ENCODE assay signal across 1 cellular context in genomic region chr2:181891258-181891965, GRCh38.
A peak's percentile ranks its signal among the peaks of the same experiment; 100 is the strongest.
TF ChIP-seq lines count a peak whose summit lies in the region.

ITPRID2 (plus strand) TSS chr2:181891730; CDS start chr2:181892067, 337 bp downstream.

TF ChIP-seq in GM12878, 131 proteins besides CTCF, POLR2A, EP300 and RAD21 (continued from another document):
- TF ChIP-seq ZBTB11 (CRISPR knock-in tag; IDR thresholded peaks at IDR 0.05): no peak
- TF ChIP-seq NRF1 (conservative IDR thresholded peaks at IDR 0.05; ENCODE audit: low read depth, low read length): no peak
- TF ChIP-seq MXI1 (IDR thresholded peaks at IDR 0.05; ENCODE audit: low read depth, low read length): no peak
- TF ChIP-seq SRF (IDR thresholded peaks at IDR 0.05; ENCODE audit: low read depth in 2 of 2, low read length in 2 of 2): 0 out of 4 replicates have a peak, but pooled peaks of 1 of the 2 experiments have one; percentile 22
- no peak for TF ChIP-seq NR2C1 (IDR thresholded peaks at IDR 0.05)
- no peak; the same call in 1 of the 2 replicates for TF ChIP-seq ELK1 (IDR thresholded peaks at IDR 0.05; ENCODE audit: low read depth, low read length)
- no peak for TF ChIP-seq ZNF622 (IDR thresholded peaks at IDR 0.05)
- no peak for TF ChIP-seq ZNF274 (IDR thresholded peaks at IDR 0.05; ENCODE audit: insufficient read depth, insufficient read length)
- TF ChIP-seq USF1 (IDR thresholded peaks at IDR 0.05; ENCODE audit: borderline replicate concordance, extremely low read length, insufficient read depth, low read depth, low read length): no peak
- no peak for TF ChIP-seq E4F1 (IDR thresholded peaks at IDR 0.05; ENCODE audit: borderline replicate concordance, partially characterized antibody)
- TF ChIP-seq TBL1XR1 (IDR thresholded peaks at IDR 0.05; ENCODE audit: low read depth, low read length): no peak
- no peak for TF ChIP-seq ZNF217 (IDR thresholded peaks at IDR 0.05)
- no peak for TF ChIP-seq SMAD1 (IDR thresholded peaks at IDR 0.05; ENCODE audit: low read depth, partially characterized antibody)
- TF ChIP-seq CHD4 (IDR thresholded peaks at IDR 0.05): no peak
- no peak for TF ChIP-seq SMAD5 (IDR thresholded peaks at IDR 0.05; ENCODE audit: low read depth)
- no peak for TF ChIP-seq SUZ12 (IDR thresholded peaks at IDR 0.05; ENCODE audit: unreplicated experiment)
- peak; percentile 55; the same call in 1 of the 2 replicates for TF ChIP-seq BMI1 (IDR thresholded peaks at IDR 0.05; ENCODE audit: borderline replicate concordance)
